In genomic region chr14:92656306-92656705, GRCh38 we compare ENCODE assay signal across 1 cellular context.
TF ChIP-seq lines count a peak whose summit lies in the region.

No MANE protein-coding gene starts in this region.

TF ChIP-seq in HepG2, 621 proteins besides CTCF, POLR2A, EP300 and RAD21:
- no peak for TF ChIP-seq MBNL3 (CRISPR knock-in tag; conservative IDR thresholded peaks at IDR 0.05)
- TF ChIP-seq ZNF383 (CRISPR knock-in tag; IDR thresholded peaks at IDR 0.05; ENCODE audit: borderline replicate concordance) = no peak
- no peak for TF ChIP-seq ZFP36 (IDR thresholded peaks at IDR 0.05; ENCODE audit: borderline replicate concordance, low read depth, low read length, partially characterized antibody)
- no peak for TF ChIP-seq DNMT3B (CRISPR knock-in tag; conservative IDR thresholded peaks at IDR 0.05)
- TF ChIP-seq, protein P1, sequence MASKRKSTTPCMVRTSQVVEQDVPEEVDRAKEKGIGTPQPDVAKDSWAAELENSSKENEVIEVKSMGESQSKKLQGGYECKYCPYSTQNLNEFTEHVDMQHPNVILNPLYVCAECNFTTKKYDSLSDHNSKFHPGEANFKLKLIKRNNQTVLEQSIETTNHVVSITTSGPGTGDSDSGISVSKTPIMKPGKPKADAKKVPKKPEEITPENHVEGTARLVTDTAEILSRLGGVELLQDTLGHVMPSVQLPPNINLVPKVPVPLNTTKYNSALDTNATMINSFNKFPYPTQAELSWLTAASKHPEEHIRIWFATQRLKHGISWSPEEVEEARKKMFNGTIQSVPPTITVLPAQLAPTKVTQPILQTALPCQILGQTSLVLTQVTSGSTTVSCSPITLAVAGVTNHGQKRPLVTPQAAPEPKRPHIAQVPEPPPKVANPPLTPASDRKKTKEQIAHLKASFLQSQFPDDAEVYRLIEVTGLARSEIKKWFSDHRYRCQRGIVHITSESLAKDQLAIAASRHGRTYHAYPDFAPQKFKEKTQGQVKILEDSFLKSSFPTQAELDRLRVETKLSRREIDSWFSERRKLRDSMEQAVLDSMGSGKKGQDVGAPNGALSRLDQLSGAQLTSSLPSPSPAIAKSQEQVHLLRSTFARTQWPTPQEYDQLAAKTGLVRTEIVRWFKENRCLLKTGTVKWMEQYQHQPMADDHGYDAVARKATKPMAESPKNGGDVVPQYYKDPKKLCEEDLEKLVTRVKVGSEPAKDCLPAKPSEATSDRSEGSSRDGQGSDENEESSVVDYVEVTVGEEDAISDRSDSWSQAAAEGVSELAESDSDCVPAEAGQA (IDR thresholded peaks at IDR 0.05; ENCODE audit: low read depth) = no peak
- TF ChIP-seq, protein P1 (CRISPR knock-in tag; IDR thresholded peaks at IDR 0.05; ENCODE audit: borderline replicate concordance) = no peak
- no peak for TF ChIP-seq ZNF839 (CRISPR knock-in tag; IDR thresholded peaks at IDR 0.05; ENCODE audit: borderline replicate concordance)
- no peak for TF ChIP-seq PAF1 (CRISPR knock-in tag; IDR thresholded peaks at IDR 0.05)
- no peak for TF ChIP-seq NFKB2 (CRISPR knock-in tag; IDR thresholded peaks at IDR 0.05; ENCODE audit: borderline replicate concordance)
- no peak for TF ChIP-seq ZNF256 (CRISPR knock-in tag; conservative IDR thresholded peaks at IDR 0.05)
- TF ChIP-seq ZC3H13 (CRISPR knock-in tag; IDR thresholded peaks at IDR 0.05) = no peak
- no peak for TF ChIP-seq GATAD2A (CRISPR knock-in tag; IDR thresholded peaks at IDR 0.05)
- TF ChIP-seq GABPB1 (CRISPR knock-in tag; IDR thresholded peaks at IDR 0.05) = no peak
- TF ChIP-seq ZBTB2 (CRISPR knock-in tag; IDR thresholded peaks at IDR 0.05; ENCODE audit: low read depth) = no peak
TF ChIP-seq in HepG2: peak in this region for 0.
